ENCODE assay signal across 22 cellular contexts in the genomic region with DNA sequence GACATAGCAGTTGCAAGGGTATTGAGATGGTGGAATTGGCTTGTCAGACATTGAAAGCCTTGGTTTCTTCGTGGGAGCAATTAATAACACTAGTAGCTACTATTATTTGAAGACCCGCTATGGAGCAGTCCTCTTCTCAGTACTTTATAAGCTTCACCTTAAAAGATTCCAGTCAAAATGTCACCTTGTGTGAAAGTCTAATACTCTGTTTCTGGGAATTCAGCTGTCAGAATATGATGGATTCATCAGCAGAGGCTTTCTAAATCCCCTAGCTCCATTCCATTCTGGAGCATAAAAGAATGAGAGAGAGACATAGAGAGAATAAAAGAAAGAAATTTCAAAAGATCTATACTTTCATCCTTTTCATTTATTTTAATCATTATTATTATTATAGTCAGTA.
DNase-seq lines count a peak whose midpoint lies in the region; ATAC-seq and TF ChIP-seq lines count a peak whose summit lies in the region.
"Had no signal": no experiment of that assay in that cellular context is flagged by ENCODE, and none has a peak within 500 bp of the region (broad histone marks: within the 10 kb centered on the region; RNA-seq: fewer than 3 reads in every experiment).

No MANE protein-coding gene starts in this region.

- no peak overlapping the region for H4K8ac ChIP-seq in trophoblast cell (ENCODE audit: low read depth, low read length)

- peak overlapping the region; percentile 43 for H2BK120ac ChIP-seq in trophoblast cell (ENCODE audit: insufficient read depth, low read length, poor library complexity)

- peaks cover 21% of the 10 kb centered on the region for H3K79me1 ChIP-seq in trophoblast cell (ENCODE audit: low read length)

- H3K36me3 ChIP-seq in cardiac muscle cell (no peaks in the 10 kb centered on the region), heart right ventricle (no peaks in the 10 kb centered on the region), mesodermal cell (ENCODE audit: control insufficient read depth, insufficient read depth, low read length) (no peaks in the 10 kb centered on the region), trophoblast cell (ENCODE audit: control insufficient read depth in 1 of 2, insufficient read depth in 2 of 2, low read length in 2 of 2) (no peaks in the 10 kb centered on the region)
- H3K36me3 ChIP-seq: BLaER1 had no signal

- H3K4me2 ChIP-seq in trophoblast cell (ENCODE audit: low read length) = no peak overlapping the region
- H3K4me2 ChIP-seq: BLaER1, GM23338 had no signal

- no peaks in the 10 kb centered on the region for H3K27me3 Mint-ChIP-seq in activated T-helper 2 cell treated with anti-CD3 and anti-CD28 coated beads, Interferon-gamma antibody, Interleukin-2, Interleukin-4, amounts not matched to agents 10 μg/mL and 5 μg/mL and 100 μg/mL, durations not matched to agents 14 hours and 24 hours and 36 hours (ENCODE audit: low read depth)
- H3K27me3 Mint-ChIP-seq: B cell; CD4-positive, CD25-positive, alpha-beta regulatory T cell; CD8-positive, alpha-beta memory T cell had no signal

- WGBS in heart right ventricle, 2 donors = 94 to 95% methylated on average over 2 of the region's 2 CpGs
- 92% methylated on average over 2 of the region's 2 CpGs; no CpG with 5 or more reads in 1 of the 2 experiments for WGBS in mesodermal cell (ENCODE audit: insufficient coverage in 2 of 2), 2 experiments
- WGBS in trophoblast cell (ENCODE audit: extremely low coverage, insufficient coverage, insufficient read length) = no CpG with 5 or more reads among the region's 2 CpGs

- no peak for ATAC-seq in heart right ventricle
- no peak for ATAC-seq in HG03097 (IDR thresholded peaks at IDR 0.05; ENCODE audit: low FRiP score, unreplicated experiment)
- no peak for ATAC-seq in HG02763 (IDR thresholded peaks at IDR 0.05; ENCODE audit: unreplicated experiment)
- no peak for ATAC-seq in foreskin keratinocyte
- ATAC-seq: GM12878, GM23338, HCT116 had no signal

- no peak overlapping the region for H3K23ac ChIP-seq in trophoblast cell (ENCODE audit: low read length)

- no peaks in the 10 kb centered on the region for H3K79me2 ChIP-seq in trophoblast cell (ENCODE audit: control insufficient read depth, insufficient read depth, low read length, poor library complexity)

- H3K9me3 ChIP-seq in cardiac muscle cell (ENCODE audit: low read depth) (no peaks in the 10 kb centered on the region), heart right ventricle (no peaks in the 10 kb centered on the region), mesodermal cell (ENCODE audit: control insufficient read depth, low read length) (no peaks in the 10 kb centered on the region), trophoblast cell (ENCODE audit: insufficient read depth, low read depth, low read length) (peaks cover 2% of the 10 kb centered on the region)
- H3K9me3 ChIP-seq: BLaER1 had no signal

- H3K14ac ChIP-seq in trophoblast cell (ENCODE audit: low read length) = no peak overlapping the region

- H2BK5ac ChIP-seq in trophoblast cell (ENCODE audit: low read depth, low read length, poor library complexity) = peak overlapping the region; percentile 55

- H3K27ac Mint-ChIP-seq in activated T-helper 2 cell treated with anti-CD3 and anti-CD28 coated beads, Interferon-gamma antibody, Interleukin-2, Interleukin-4, amounts not matched to agents 10 μg/mL and 5 μg/mL and 100 μg/mL, durations not matched to agents 14 hours and 24 hours and 36 hours = no peak overlapping the region
- H3K27ac Mint-ChIP-seq: B cell; CD4-positive, CD25-positive, alpha-beta regulatory T cell; CD8-positive, alpha-beta memory T cell; GM23338; H9 had no signal

- TF ChIP-seq CTCF in cardiac muscle cell (IDR thresholded peaks at IDR 0.05; ENCODE audit: low read depth, low read length) (no peak), heart right ventricle (IDR thresholded peaks at IDR 0.05) (no peak), foreskin keratinocyte (conservative IDR thresholded peaks at IDR 0.05) (no peak)

- no peak overlapping the region for H3K9ac ChIP-seq in trophoblast cell (ENCODE audit: low read length)
- H3K9ac ChIP-seq: BLaER1 had no signal

- H3K4me3 ChIP-seq in cardiac muscle cell (no peak overlapping the region), heart right ventricle (no peak overlapping the region), mesodermal cell (ENCODE audit: extremely low read depth, insufficient read depth, low read length, poor library complexity, severe bottlenecking) (no peak overlapping the region), trophoblast cell (ENCODE audit: low read depth, low read length) (no peak overlapping the region)
- H3K4me3 ChIP-seq: BLaER1, GM12878, GM23338 had no signal

- no peak overlapping the region for H3K4ac ChIP-seq in trophoblast cell (ENCODE audit: low read depth, low read length)

- H3K36me3 Mint-ChIP-seq in activated T-helper 2 cell treated with anti-CD3 and anti-CD28 coated beads, Interferon-gamma antibody, Interleukin-2, Interleukin-4, amounts not matched to agents 10 μg/mL and 5 μg/mL and 100 μg/mL, durations not matched to agents 14 hours and 24 hours and 36 hours (ENCODE audit: low read depth) = no peaks in the 10 kb centered on the region
- H3K36me3 Mint-ChIP-seq: CD4-positive, CD25-positive, alpha-beta regulatory T cell; CD8-positive, alpha-beta memory T cell had no signal

- H4K91ac ChIP-seq in trophoblast cell (ENCODE audit: low read depth, low read length) = no peak overlapping the region

- no peak overlapping the region for H2BK12ac ChIP-seq in trophoblast cell (ENCODE audit: low read length)

- no peak overlapping the region for H4K12ac ChIP-seq in trophoblast cell (ENCODE audit: low read depth, low read length)

- H3K27me3 ChIP-seq in cardiac muscle cell (no peaks in the 10 kb centered on the region), heart right ventricle (no peaks in the 10 kb centered on the region), trophoblast cell (ENCODE audit: insufficient read depth, low read length) (no peaks in the 10 kb centered on the region), foreskin keratinocyte (no peaks in the 10 kb centered on the region)
- H3K27me3 ChIP-seq: BLaER1 had no signal

- H3K4me3 Mint-ChIP-seq in activated T-helper 2 cell treated with anti-CD3 and anti-CD28 coated beads, Interferon-gamma antibody, Interleukin-2, Interleukin-4, amounts not matched to agents 10 μg/mL and 5 μg/mL and 100 μg/mL, durations not matched to agents 14 hours and 24 hours and 36 hours (ENCODE audit: low read depth) = no peak overlapping the region
- H3K4me3 Mint-ChIP-seq: B cell; CD4-positive, CD25-positive, alpha-beta regulatory T cell; CD8-positive, alpha-beta memory T cell; GM23338; H9 had no signal

- no peaks in the 10 kb centered on the region for H3K9me3 Mint-ChIP-seq in activated T-helper 2 cell treated with anti-CD3 and anti-CD28 coated beads, Interferon-gamma antibody, Interleukin-2, Interleukin-4, amounts not matched to agents 10 μg/mL and 5 μg/mL and 100 μg/mL, durations not matched to agents 14 hours and 24 hours and 36 hours

- DNase-seq in cardiac muscle cell (ENCODE audit: low read depth in 1 of 2, low spot score in 1 of 2) (no peak), heart right ventricle (no peak), trophoblast cell (no peak), foreskin keratinocyte (no peak)
- no peak for DNase-seq in activated T-helper 2 cell treated with anti-CD3 and anti-CD28 coated beads, Interferon-gamma antibody, Interleukin-2, Interleukin-4, amounts not matched to agents 10 μg/mL and 5 μg/mL and 100 μg/mL, durations not matched to agents 14 hours and 24 hours and 36 hours (ENCODE audit: low spot score)
- DNase-seq: CD4-positive, CD25-positive, alpha-beta regulatory T cell; CD8-positive, alpha-beta memory T cell; DMS 273 treated with DMSO at 0.1 percent for 48 hours; DMS79; EL; GDM1; H9 had no signal

- intact Hi-C loops in heart right ventricle (cut with DNase I) = no loop called here
- intact Hi-C loops in activated T-helper 2 cell treated with anti-CD3 and anti-CD28 coated beads, Interferon-gamma antibody, Interleukin-2, Interleukin-4, amounts not matched to agents 10 μg/mL and 5 μg/mL and 100 μg/mL, durations not matched to agents 14 hours and 24 hours and 36 hours (cut with micrococcal nuclease) = no loop called here

- H3K18ac ChIP-seq in trophoblast cell (ENCODE audit: low read length) = no peak overlapping the region

- H3K4me1 Mint-ChIP-seq in activated T-helper 2 cell treated with anti-CD3 and anti-CD28 coated beads, Interferon-gamma antibody, Interleukin-2, Interleukin-4, amounts not matched to agents 10 μg/mL and 5 μg/mL and 100 μg/mL, durations not matched to agents 14 hours and 24 hours and 36 hours (ENCODE audit: low read depth) = no peaks in the 10 kb centered on the region
- H3K4me1 Mint-ChIP-seq: B cell; CD4-positive, CD25-positive, alpha-beta regulatory T cell; CD8-positive, alpha-beta memory T cell had no signal

- peak overlapping the region; percentile 72 for H3K27ac ChIP-seq in cardiac muscle cell
- H3K27ac ChIP-seq in heart right ventricle = no peak overlapping the region
- H3K27ac ChIP-seq in mesodermal cell (ENCODE audit: low read depth, low read length, severe bottlenecking) = peak overlapping the region; percentile 91
- H3K27ac ChIP-seq in trophoblast cell (ENCODE audit: low read depth, low read length) = peak overlapping the region; percentile 86
- H3K27ac ChIP-seq in foreskin keratinocyte = no peak overlapping the region
- H3K27ac ChIP-seq: 22Rv1, BLaER1, C4-2B had no signal

- no peak overlapping the region for H2AFZ ChIP-seq in trophoblast cell (ENCODE audit: insufficient read depth, low read length, poor library complexity)
- H2AFZ ChIP-seq: GM23338 had no signal

- H2AK5ac ChIP-seq in trophoblast cell (ENCODE audit: low read length) = no peak overlapping the region

- H3K4me1 ChIP-seq in cardiac muscle cell (ENCODE audit: low read depth) = peaks cover 19% of the 10 kb centered on the region
- H3K4me1 ChIP-seq in heart right ventricle = peaks cover 0 to 10% (median 8%) of the 10 kb centered on the region in 9 donors
- peaks cover 21% of the 10 kb centered on the region for H3K4me1 ChIP-seq in mesodermal cell (ENCODE audit: control insufficient read depth, insufficient read depth, low read length, poor library complexity, severe bottlenecking)
- peaks cover 9 to 13% of the 10 kb centered on the region in 2 experiments for H3K4me1 ChIP-seq in trophoblast cell (ENCODE audit: control insufficient read depth in 1 of 2, insufficient read depth in 2 of 2, low read length in 2 of 2)
- no peaks in the 10 kb centered on the region for H3K4me1 ChIP-seq in foreskin keratinocyte
- H3K4me1 ChIP-seq: BLaER1 had no signal

Comparison
In these comparisons a context has a peak if more than half of its experiments do, and no peak if none do; other contexts are left out.
1. H3K27ac ChIP-seq: peak in cardiac muscle cell (single experiment), mesodermal cell (single experiment) and trophoblast cell (single experiment); none in heart right ventricle (0 of 10) and foreskin keratinocyte (single experiment).